27 cellular contexts compared by ENCODE assay signal in the genomic region with DNA sequence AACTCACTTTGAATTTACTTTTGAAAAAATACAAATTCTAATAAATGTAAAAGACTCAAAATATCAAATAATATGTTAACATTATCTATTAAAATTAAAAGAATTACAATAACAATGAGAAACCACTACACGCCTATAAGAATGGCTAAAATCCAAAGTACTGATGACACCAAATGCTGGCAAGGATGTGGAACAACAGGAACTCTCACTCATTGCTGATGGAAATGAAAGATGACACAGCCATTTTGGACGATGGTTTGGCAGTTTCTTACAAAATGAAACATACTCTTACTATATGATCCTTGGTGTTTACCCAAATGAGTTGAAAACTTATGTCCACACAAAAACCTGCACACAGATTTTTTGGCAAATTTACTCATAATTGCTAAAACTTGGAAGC.
"Had no signal": no experiment of that assay in that cellular context is flagged by ENCODE, and none has a peak within 500 bp of the region (broad histone marks: within the 10 kb centered on the region; RNA-seq: fewer than 3 reads in every experiment).

No MANE protein-coding gene starts in this region.

- H3K27ac Mint-ChIP-seq: activated CD4-positive, alpha-beta memory T cell treated with anti-CD3 and anti-CD28 coated beads for 36 hours; activated naive CD4-positive, alpha-beta T cell treated with anti-CD3 and anti-CD28 coated beads, Interleukin-2, amount 10 ng/mL, durations not matched to agents 7 days and 5 days; activated naive CD8-positive, alpha-beta T cell; T-helper 1 cell treated with Interleukin-12 subunit alpha and Interleukin-12 subunit beta and Interleukin-4 antibody, amounts not matched to agents 30 μg/mL and 1 μg/mL, for 36 hours; T-helper 2 cell treated with Interferon-gamma antibody and Interleukin-4, amounts not matched to agents 5 μg/mL and 100 μg/mL, for 36 hours had no signal

- H3K27me3 ChIP-seq: brain microvascular endothelial cell, Peyer's patch, SJSA1 had no signal

- H3K27ac ChIP-seq: brain microvascular endothelial cell, Peyer's patch, SJSA1 had no signal

- DNase-seq: activated CD4-positive, alpha-beta memory T cell treated with anti-CD3 and anti-CD28 coated beads for 36 hours; activated CD4-positive, alpha-beta T cell treated with anti-CD3 and anti-CD28 coated beads, Interleukin-2, amount 50 U/mL, for 1 hour; activated CD8-positive, alpha-beta memory T cell treated with anti-CD3 and anti-CD28 coated beads, Interleukin-2, amount 50 U/mL, for 4 hours; activated effector memory CD4-positive, alpha-beta T cell treated with Interleukin-2 at 50 U/mL for 16 hours; activated naive CD4-positive, alpha-beta T cell treated with anti-CD3 and anti-CD28 coated beads, Interleukin-2, amount 10 ng/mL, durations not matched to agents 7 days and 5 days; activated T-cell treated with anti-CD3 and anti-CD28 coated beads for 4 hours; activated T-cell treated with anti-CD3 and anti-CD28 coated beads, Interleukin-2, amount 50 U/mL, for 4 hours; amniotic stem cell; aorta; brain microvascular endothelial cell; central memory CD4-positive, alpha-beta T cell; Kasumi-1; KG1; NCI-H1105; NCI-H1417 treated with DMSO at 0.1 percent for 48 hours; NCI-H1930; NCI-H2081 treated with DMSO at 0.1 percent for 48 hours; NCI-H226; NCI-H524 treated with DMSO at 0.1 percent for 48 hours; Peyer's patch; RPMI8226; SHP77 treated with DMSO at 0.1 percent for 48 hours; SK-N-SH had no signal

- H3K36me3 Mint-ChIP-seq: activated CD4-positive, alpha-beta memory T cell treated with anti-CD3 and anti-CD28 coated beads for 36 hours; activated naive CD4-positive, alpha-beta T cell treated with anti-CD3 and anti-CD28 coated beads, Interleukin-2, amount 10 ng/mL, durations not matched to agents 7 days and 5 days; activated naive CD8-positive, alpha-beta T cell had no signal

- H3K9me3 ChIP-seq: Peyer's patch, SJSA1, SK-N-SH had no signal

- H3K9ac ChIP-seq: SK-N-SH had no signal

- ATAC-seq: activated T-cell treated with anti-CD3 and anti-CD28 coated beads, Interleukin-2, amount 50 U/mL, for 4 hours had no signal

- H3K4me2 ChIP-seq: SK-N-SH had no signal

- H3K27me3 Mint-ChIP-seq: activated naive CD8-positive, alpha-beta T cell had no signal

- H3K4me3 ChIP-seq: Peyer's patch, SJSA1 had no signal

- H3K36me3 ChIP-seq: brain microvascular endothelial cell, Peyer's patch, SJSA1 had no signal

- H3K9me3 Mint-ChIP-seq: activated CD4-positive, alpha-beta memory T cell treated with anti-CD3 and anti-CD28 coated beads for 36 hours; activated naive CD4-positive, alpha-beta T cell treated with anti-CD3 and anti-CD28 coated beads, Interleukin-2, amount 10 ng/mL, durations not matched to agents 7 days and 5 days; activated T-cell treated with anti-CD3 and anti-CD28 coated beads, Interleukin-2, amount 50 U/mL, for 4 hours; T-helper 1 cell treated with Interleukin-12 subunit alpha and Interleukin-12 subunit beta and Interleukin-4 antibody, amounts not matched to agents 30 μg/mL and 1 μg/mL, for 36 hours; T-helper 2 cell treated with Interferon-gamma antibody and Interleukin-4, amounts not matched to agents 5 μg/mL and 100 μg/mL, for 36 hours had no signal

- H3K4me3 Mint-ChIP-seq: activated CD4-positive, alpha-beta memory T cell treated with anti-CD3 and anti-CD28 coated beads for 36 hours; activated naive CD4-positive, alpha-beta T cell treated with anti-CD3 and anti-CD28 coated beads, Interleukin-2, amount 10 ng/mL, durations not matched to agents 7 days and 5 days; activated naive CD8-positive, alpha-beta T cell; activated T-cell treated with anti-CD3 and anti-CD28 coated beads, Interleukin-2, amount 50 U/mL, for 4 hours; T-helper 1 cell treated with Interleukin-12 subunit alpha and Interleukin-12 subunit beta and Interleukin-4 antibody, amounts not matched to agents 30 μg/mL and 1 μg/mL, for 36 hours; T-helper 2 cell treated with Interferon-gamma antibody and Interleukin-4, amounts not matched to agents 5 μg/mL and 100 μg/mL, for 36 hours had no signal

- H3K4me1 ChIP-seq: Peyer's patch had no signal
